8 cellular contexts compared by ENCODE assay signal in genomic region chr3:15427182-15427880, GRCh38. TPM values are rescaled to one million over a fixed set of nuclear protein-coding genes. Genes with fewer than 3 reads are reported as not detected.
A peak's percentile ranks its signal among the peaks of the same experiment; 100 is the strongest.
DNase-seq lines count a peak whose midpoint lies in the region; ATAC-seq and TF ChIP-seq lines count a peak whose summit lies in the region.

Gene EAF1 (plus strand): TSS chr3:15427598. CDS start chr3:15427780, 182 bp downstream.
A gene with protein sequence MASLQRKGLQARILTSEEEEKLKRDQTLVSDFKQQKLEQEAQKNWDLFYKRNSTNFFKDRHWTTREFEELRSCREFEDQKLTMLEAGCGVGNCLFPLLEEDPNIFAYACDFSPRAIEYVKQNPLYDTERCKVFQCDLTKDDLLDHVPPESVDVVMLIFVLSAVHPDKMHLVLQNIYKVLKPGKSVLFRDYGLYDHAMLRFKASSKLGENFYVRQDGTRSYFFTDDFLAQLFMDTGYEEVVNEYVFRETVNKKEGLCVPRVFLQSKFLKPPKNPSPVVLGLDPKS (minus strand): TSS chr3:15427544. CDS start chr3:15426511, 1,033 bp downstream.

- in situ Hi-C loops in mammary epithelial cell (cut with MboI; ENCODE audit: low sequenced_read_pairs in 2 of 2), result no loop called here

- TF ChIP-seq CTCF in WERI-Rb-1 (IDR thresholded peaks at IDR 0.05; ENCODE audit: low read depth, low read length) (peak; percentile 26; the same call in 1 of the 2 replicates), mammary epithelial cell (conservative IDR thresholded peaks at IDR 0.05 in 1 of 2, IDR thresholded peaks at IDR 0.05 in 1 of 2; ENCODE audit: extremely low read depth in 1 of 2, insufficient read depth in 1 of 2, low read depth in 1 of 2, low read length in 2 of 2) (peak; percentile 4 to 22), spleen (IDR thresholded peaks at IDR 0.05 in 8 of 11, conservative IDR thresholded peaks at IDR 0.05 in 3 of 11) (peak in 5 of 11 experiments; percentile 9 to 31 (median 23))

- DNase-seq in NCI-H1436 (lab: John Stamatoyannopoulos, UW), result peak; percentile 6
- no peak for DNase-seq in NCI-H1436 treated with DMSO at 0.1 percent for 48 hours (lab: John Stamatoyannopoulos, UW)
- DNase-seq in NCI-H2227 (lab: John Stamatoyannopoulos, UW; ENCODE audit: unreplicated experiment), result peak; percentile 81
- peak; percentile 82 for DNase-seq in WERI-Rb-1
- peak; percentile 73 for DNase-seq in mammary epithelial cell
- peak; percentile 81 to 84 (median 83) for DNase-seq in immature natural killer cell
- DNase-seq in spleen, result peak; percentile 95

- H3K4me1 ChIP-seq in mammary epithelial cell (ENCODE audit: insufficient read depth, low read length) (peaks cover 16% of the 10 kb centered on the region), spleen (peaks cover 27 to 87% (median 49%) of the 10 kb centered on the region in 6 donors)

- no peaks in the 10 kb centered on the region for H3K27me3 ChIP-seq in WERI-Rb-1 (ENCODE audit: insufficient read depth, low read depth, severe bottlenecking)
- no peaks in the 10 kb centered on the region for H3K27me3 ChIP-seq in mammary epithelial cell (ENCODE audit: insufficient read depth, low read length)
- H3K27me3 ChIP-seq in spleen (replicated peaks in 1 of 7), result no peaks in the 10 kb centered on the region

- H3K4me1 Mint-ChIP-seq in immature natural killer cell, result peaks cover 60 to 78% of the 10 kb centered on the region in 2 donors

- H3K36me3 Mint-ChIP-seq in immature natural killer cell, result peaks cover 0 to 15% (median 13%) of the 10 kb centered on the region in 3 donors

- H3K4me3 Mint-ChIP-seq in immature natural killer cell, result peak within 1 kb of the TSS; percentile 96 to 99 (median 98)

- 2% methylated on average over 44 of the region's 52 CpGs for WGBS in mammary epithelial cell (ENCODE audit: low coverage, missing lambda C conversion rate)
- WGBS in spleen, 5 donors, result 0 to 1% (median 0%) methylated on average over 36 to 52 of the region's 52 CpGs

- peak within 1 kb of the TSS; percentile 91 for H3K9ac ChIP-seq in mammary epithelial cell (ENCODE audit: insufficient read depth, low read length)

- H3K27me3 Mint-ChIP-seq in immature natural killer cell (ENCODE audit: low read depth in 3 of 3), result peaks cover 2 to 12% (median 6%) of the 10 kb centered on the region in 3 donors

- H3K4me3 ChIP-seq in WERI-Rb-1 (ENCODE audit: low read depth, low read length) (peak within 1 kb of the TSS; percentile 76), mammary epithelial cell (replicated peaks in 1 of 3; ENCODE audit: insufficient read depth in 1 of 3, low read depth in 2 of 3, low read length in 3 of 3) (peak within 1 kb of the TSS; percentile 60 to 89 (median 77)), spleen (peak within 1 kb of the TSS; percentile 88 to 97 (median 94))

- peak; percentile 83 for ATAC-seq in HG03045 (IDR thresholded peaks at IDR 0.05; ENCODE audit: unreplicated experiment)

- no peaks in the 10 kb centered on the region for H3K9me3 Mint-ChIP-seq in immature natural killer cell

- dilution Hi-C loops in mammary epithelial cell (cut with HindIII; ENCODE audit: low sequenced_read_pairs), result no loop called here

- no peaks in the 10 kb centered on the region for H3K9me3 ChIP-seq in WERI-Rb-1 (ENCODE audit: severe bottlenecking)
- H3K9me3 ChIP-seq in mammary epithelial cell (replicated peaks; ENCODE audit: insufficient read depth, low read length), result no peaks in the 10 kb centered on the region
- H3K9me3 ChIP-seq in spleen, result no peaks in the 10 kb centered on the region

- no peaks in the 10 kb centered on the region for H4K20me1 ChIP-seq in mammary epithelial cell (ENCODE audit: insufficient read depth, low read length)

- H3K27ac Mint-ChIP-seq in immature natural killer cell, result peak within 1 kb of the TSS; percentile 89 to 98 (median 96)

- H3K27ac ChIP-seq in WERI-Rb-1 (peak within 1 kb of the TSS; percentile 77), mammary epithelial cell (ENCODE audit: insufficient read depth, low read depth, low read length) (peak within 1 kb of the TSS; percentile 87), spleen (peak within 1 kb of the TSS; percentile 81 to 94 (median 87))

- TF ChIP-seq POLR2A in spleen (IDR thresholded peaks at IDR 0.05), result no peak

- CTCF ChIA-PET in mammary epithelial cell (lab: Charles Lee; ENCODE audit: low non-redundant PET), result no interaction called here

- intact Hi-C loops in mammary epithelial cell (cut with micrococcal nuclease) (loop anchor here (10.0 kb wide), 1 partner anchor 387 kb away; no protein-coding TSS in a partner anchor), spleen (cut with DNase I; ENCODE audit: low total_unique reads) (no loop called here)

- peak within 1 kb of the TSS; percentile 94 for H3K4me2 ChIP-seq in mammary epithelial cell (ENCODE audit: insufficient read depth, low read depth, low read length)

- BruUV-seq in mammary epithelial cell (replicated peaks; lab: Mats Ljungman, UMichigan), result TSS peak; percentile 27

- H2AFZ ChIP-seq in mammary epithelial cell (ENCODE audit: low read depth, low read length), result peak within 1 kb of the TSS; percentile 93

- peaks cover 71% of the 10 kb centered on the region for H3K79me2 ChIP-seq in mammary epithelial cell (ENCODE audit: insufficient read depth, low read length)

- peaks cover 60% of the 10 kb centered on the region for H3K36me3 ChIP-seq in WERI-Rb-1
- peaks cover 19% of the 10 kb centered on the region for H3K36me3 ChIP-seq in mammary epithelial cell (ENCODE audit: insufficient read depth, low read length)
- H3K36me3 ChIP-seq in spleen, result peaks cover 0 to 53% (median 28%) of the 10 kb centered on the region in 6 donors

RNA-seq across cellular contexts. Expression of gene EAF1, which starts in this region (rescaled TPM):
- total RNA-seq in mammary epithelial cell (10 to 100 TPM; 23.4 to 40.3 TPM), spleen (10 to 100 TPM; 21.7 to 40.8 (median 28.4) TPM)
- polyA plus RNA-seq in mammary epithelial cell (10.9 TPM), immature natural killer cell (10 to 100 TPM; 14.4 to 24.0 (median 14.6) TPM), spleen (1 to 10 TPM; 3.0 to 7.0 (median 4.0) TPM)
- polyA minus RNA-seq in mammary epithelial cell, result 9.0 TPM

RNA-seq across cellular contexts. Expression of the second gene that starts in this region (rescaled TPM):
- total RNA-seq in mammary epithelial cell, result 10 to 100 TPM; 19.7 to 21.5 TPM
- polyA plus RNA-seq in mammary epithelial cell, result 14.5 TPM
- polyA minus RNA-seq in mammary epithelial cell, result 12.1 TPM
- polyA plus RNA-seq in immature natural killer cell, result 10 to 100 TPM in 2 of 3 donors, 1 to 10 TPM in 1; 2.3 to 20.3 (median 13.1) TPM
- total RNA-seq in spleen, result 10 to 100 TPM; 13.4 to 18.8 (median 15.9) TPM
- polyA plus RNA-seq in spleen, result 10 to 100 TPM in 2 of 3 donors, 1 to 10 TPM in 1; 6.4 to 11.4 (median 10.2) TPM
